In the genomic region with DNA sequence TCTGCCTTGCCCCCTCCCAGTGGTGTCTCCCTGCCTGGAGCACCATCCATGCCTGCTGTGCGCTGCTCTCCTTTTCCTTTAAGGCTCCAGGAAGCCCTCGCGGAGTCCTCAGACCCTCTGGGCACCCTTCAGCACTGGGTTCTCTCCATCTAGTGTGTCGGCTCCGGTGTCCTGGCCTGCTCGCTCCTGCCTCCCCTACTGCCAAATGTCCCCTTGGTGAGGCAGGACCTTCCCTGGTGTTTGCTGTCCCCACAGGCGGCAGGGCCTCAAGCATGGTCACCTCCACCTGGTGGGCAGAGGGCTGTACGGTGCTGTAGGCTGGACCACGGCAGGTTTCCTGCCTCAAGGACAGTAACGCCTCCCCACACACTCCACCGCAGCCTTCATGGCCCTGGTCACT, we compare ENCODE assay signal across 13 cellular contexts.
DNase-seq lines count a peak whose midpoint lies in the region; ATAC-seq and TF ChIP-seq lines count a peak whose summit lies in the region.
"Had no signal": no experiment of that assay in that cellular context is flagged by ENCODE, and none has a peak within 500 bp of the region (broad histone marks: within the 10 kb centered on the region; RNA-seq: fewer than 3 reads in every experiment).

No MANE protein-coding gene starts in this region.

- H3K9me3 Mint-ChIP-seq in stimulated activated naive CD8-positive, alpha-beta T cell treated with anti-CD3 and anti-CD28 coated beads, Interleukin-15, Interleukin-2, amounts not matched to agents 100 ng/mL and 50 ng/mL, for 24 hours = no peaks in the 10 kb centered on the region
- peaks cover 12% of the 10 kb centered on the region for H3K9me3 Mint-ChIP-seq in glutamatergic neuron (ENCODE audit: unreplicated experiment)
- H3K9me3 Mint-ChIP-seq: endodermal cell had no signal

- 80 to 97% (median 88%) methylated on average over 11 of the region's 11 CpGs for WGBS in psoas muscle, 3 donors

- H3K4me1 Mint-ChIP-seq in stimulated activated naive CD8-positive, alpha-beta T cell treated with anti-CD3 and anti-CD28 coated beads, Interleukin-15, Interleukin-2, amounts not matched to agents 100 ng/mL and 50 ng/mL, for 24 hours (ENCODE audit: low read depth) = peaks cover 16% of the 10 kb centered on the region
- H3K4me1 Mint-ChIP-seq in glutamatergic neuron (ENCODE audit: low read depth, unreplicated experiment) = peaks cover 49% of the 10 kb centered on the region

- no peak overlapping the region for H3K27ac ChIP-seq in psoas muscle

- H3K27me3 ChIP-seq in psoas muscle (ENCODE audit: insufficient read depth in 3 of 3, low read length in 2 of 3) = no peaks in the 10 kb centered on the region
- H3K27me3 ChIP-seq: BE2C had no signal

- intact Hi-C loops in psoas muscle (cut with DNase I) = no loop called here

- H3K27ac Mint-ChIP-seq in stimulated activated naive CD8-positive, alpha-beta T cell treated with anti-CD3 and anti-CD28 coated beads, Interleukin-15, Interleukin-2, amounts not matched to agents 100 ng/mL and 50 ng/mL, for 24 hours = peak overlapping the region; percentile 61
- H3K27ac Mint-ChIP-seq in glutamatergic neuron (ENCODE audit: unreplicated experiment) = peak overlapping the region; percentile 54
- H3K27ac Mint-ChIP-seq: endodermal cell had no signal

- no peak overlapping the region for H3K4me3 Mint-ChIP-seq in stimulated activated naive CD8-positive, alpha-beta T cell treated with anti-CD3 and anti-CD28 coated beads, Interleukin-15, Interleukin-2, amounts not matched to agents 100 ng/mL and 50 ng/mL, for 24 hours
- no peak overlapping the region for H3K4me3 Mint-ChIP-seq in glutamatergic neuron (ENCODE audit: unreplicated experiment)
- H3K4me3 Mint-ChIP-seq: endodermal cell had no signal

- TF ChIP-seq CTCF in glutamatergic neuron (IDR thresholded peaks at IDR 0.05; ENCODE audit: partially characterized antibody, unreplicated experiment) = no peak
- no peak for TF ChIP-seq CTCF in psoas muscle (IDR thresholded peaks at IDR 0.05)

- peaks cover 13% of the 10 kb centered on the region for H3K4me1 ChIP-seq in psoas muscle

- H3K36me3 ChIP-seq in psoas muscle (ENCODE audit: insufficient read depth in 1 of 2, low read depth in 1 of 2) = peaks cover 6 to 100% of the 10 kb centered on the region in 2 donors

- no peaks in the 10 kb centered on the region for H3K9me3 ChIP-seq in psoas muscle
- H3K9me3 ChIP-seq: BE2C had no signal

- no peak for DNase-seq in stimulated activated naive CD8-positive, alpha-beta T cell treated with anti-CD3 and anti-CD28 coated beads, Interleukin-15, Interleukin-2, amounts not matched to agents 100 U/mL and 50 U/mL, for 24 hours
- DNase-seq in glutamatergic neuron (no peak), psoas muscle (peak; percentile 6 to 42), NCI-H82 treated with DMSO at 0.1 percent for 48 hours (lab: John Stamatoyannopoulos, UW; ENCODE audit: unreplicated experiment) (no peak), HK-2 (ENCODE audit: unreplicated experiment) (no peak)
- DNase-seq: activated gamma-delta T cell treated with Interleukin-2 at 50 U/mL for 16 hours; BE2C; endodermal cell; NCI-H1930; SHP77 treated with DMSO at 0.1 percent for 48 hours; stimulated activated naive CD4-positive, alpha-beta T cell had no signal

- no peak overlapping the region for H3K4me3 ChIP-seq in psoas muscle

- no peak for ATAC-seq in stimulated activated naive CD8-positive, alpha-beta T cell treated with anti-CD3 and anti-CD28 coated beads, Interleukin-15, Interleukin-2, amounts not matched to agents 100 U/mL and 50 U/mL, for 24 hours
- ATAC-seq in psoas muscle (no peak), HG03135 (IDR thresholded peaks at IDR 0.05; ENCODE audit: unreplicated experiment) (no peak)

- peaks cover 67% of the 10 kb centered on the region for H3K36me3 Mint-ChIP-seq in stimulated activated naive CD8-positive, alpha-beta T cell treated with anti-CD3 and anti-CD28 coated beads, Interleukin-15, Interleukin-2, amounts not matched to agents 100 ng/mL and 50 ng/mL, for 24 hours (ENCODE audit: low read depth)
- H3K36me3 Mint-ChIP-seq in glutamatergic neuron (ENCODE audit: unreplicated experiment) = no peaks in the 10 kb centered on the region

- H3K27me3 Mint-ChIP-seq in stimulated activated naive CD8-positive, alpha-beta T cell treated with anti-CD3 and anti-CD28 coated beads, Interleukin-15, Interleukin-2, amounts not matched to agents 100 ng/mL and 50 ng/mL, for 24 hours = no peaks in the 10 kb centered on the region
- H3K27me3 Mint-ChIP-seq in glutamatergic neuron (ENCODE audit: unreplicated experiment) = peaks cover 14% of the 10 kb centered on the region

Comparison
In these comparisons a context has a peak if more than half of its experiments do, and no peak if none do; other contexts are left out.
1. DNase-seq: peak in psoas muscle (2 of 2); none in stimulated activated naive CD8-positive, alpha-beta T cell treated with anti-CD3 and anti-CD28 coated beads, Interleukin-15, Interleukin-2, amounts not matched to agents 100 U/mL and 50 U/mL, for 24 hours (single experiment), glutamatergic neuron (single experiment), NCI-H82 treated with DMSO at 0.1 percent for 48 hours (single experiment) and HK-2 (single experiment).